In genomic region chr15:64430000-64430735, GRCh38 we compare ENCODE assay signal across 8 cellular contexts. TPM values are rescaled to one million over a fixed set of nuclear protein-coding genes. Genes with fewer than 3 reads are reported as not detected.
DNase-seq lines count a peak whose midpoint lies in the region; ATAC-seq, FAIRE-seq and TF ChIP-seq lines count a peak whose summit lies in the region.

No MANE protein-coding gene starts in this region.

- H3K4me3 ChIP-seq in AG04449 (ENCODE audit: low read depth, low read length) = no peak overlapping the region

- no peak for TF ChIP-seq CTCF in AG04449 (IDR thresholded peaks at IDR 0.05; ENCODE audit: insufficient read depth, low read length, missing control alignments)

- intact Hi-C loops in left ventricle myocardium superior (cut with micrococcal nuclease) = no loop called here

- ATAC-seq in GM21737 (IDR thresholded peaks at IDR 0.05; ENCODE audit: unreplicated experiment) (peak; percentile 55), left ventricle myocardium superior (peak; percentile 89), GM21390 (IDR thresholded peaks at IDR 0.05; ENCODE audit: unreplicated experiment) (no peak)

- CTCF ChIA-PET in AG04449 (lab: Yijun Ruan, JAX) = interaction anchor here (0.9 to 2.8 kb wide), 6 partner anchors 223 to 297 kb away, joined by 3 to 19 read pairs (median 6); no protein-coding TSS in a partner anchor

- POLR2A ChIA-PET in AG04449 (lab: Yijun Ruan, JAX) = interaction anchor here (1.1 kb wide), 1 partner anchor 249 kb away, joined by 3 read pairs; no protein-coding TSS in a partner anchor

- FAIRE-seq in RCC 7860 (lab: Jason Lieb, UNC) = no peak

- DNase-seq in AG04449 (ENCODE audit: low read depth, low spot score) = peak; percentile 60
- DNase-seq in NCI-H82 (lab: John Stamatoyannopoulos, UW) = peak; percentile 57
- peak; percentile 22 for DNase-seq in activated gamma-delta T cell treated with anti-CD3 and anti-CD28 coated beads, Interleukin-2, amount 50 U/mL, for 16 hours (ENCODE audit: low read depth)
- no peak for DNase-seq in left ventricle myocardium superior
- DNase-seq in stimulated activated CD8-positive, alpha-beta memory T cell treated with anti-CD3 and anti-CD28 coated beads, Interleukin-4, amount 100 ng/mL, for 1 hour (ENCODE audit: low read depth in 2 of 2, low spot score in 1 of 2) = peak; percentile 4 to 9
- no peak for DNase-seq in RCC 7860 (ENCODE audit: low spot score)

RNA-seq across cellular contexts. Expression of gene ZNF609, which starts 30.2 kb away (rescaled TPM):
- total RNA-seq in left ventricle myocardium superior = 17.7 TPM

RNA-seq across cellular contexts. Expression of gene TRIP4, which starts 42.5 kb away (rescaled TPM):
- total RNA-seq in left ventricle myocardium superior = 11.9 TPM

RNA-seq across cellular contexts. Expression of gene PCLAF, which starts 48.9 kb away (rescaled TPM):
- 0.20 TPM for total RNA-seq in left ventricle myocardium superior

Comparison
In these comparisons a context has a peak if more than half of its experiments do, and no peak if none do; other contexts are left out.
1. DNase-seq: peak in AG04449 (single experiment), NCI-H82 (single experiment), activated gamma-delta T cell treated with anti-CD3 and anti-CD28 coated beads, Interleukin-2, amount 50 U/mL, for 16 hours (single experiment) and stimulated activated CD8-positive, alpha-beta memory T cell treated with anti-CD3 and anti-CD28 coated beads, Interleukin-4, amount 100 ng/mL, for 1 hour (2 of 2); none in left ventricle myocardium superior (single experiment) and RCC 7860 (single experiment).